ENCODE assay signal across 23 cellular contexts in genomic region chr15:56757884-56758283, GRCh38. TPM values are rescaled to one million over a fixed set of nuclear protein-coding genes. Genes with fewer than 3 reads are reported as not detected.
A peak's percentile ranks its signal among the peaks of the same experiment; 100 is the strongest.
DNase-seq lines count a peak whose midpoint lies in the region; ATAC-seq and TF ChIP-seq lines count a peak whose summit lies in the region.
"Had no signal": no experiment of that assay in that cellular context is flagged by ENCODE, and none has a peak within 500 bp of the region (broad histone marks: within the 10 kb centered on the region; RNA-seq: fewer than 3 reads in every experiment).

No MANE protein-coding gene starts in this region.

- peaks cover 0 to 20% of the 10 kb centered on the region in 2 donors for H3K4me1 ChIP-seq in left lung

- H2AFZ ChIP-seq in SU-DHL-6 (ENCODE audit: low read depth, low read length, severe bottlenecking): peak overlapping the region; percentile 39
- H2AFZ ChIP-seq: PC-9 had no signal

- H3K36me3 ChIP-seq in SU-DHL-6 (ENCODE audit: low read length) (no peaks in the 10 kb centered on the region), left lung (no peaks in the 10 kb centered on the region)
- H3K36me3 ChIP-seq: thoracic aorta had no signal

- no peak overlapping the region for H3K9ac ChIP-seq in SU-DHL-6 (ENCODE audit: low read length)

- peaks cover 60% of the 10 kb centered on the region for H3K4me1 Mint-ChIP-seq in HFFc6 (ENCODE audit: low read depth)

- DNase-seq in HFFc6 (no peak), NOMO-1 (lab: John Stamatoyannopoulos, UW; ENCODE audit: unreplicated experiment in 2 of 2) (peak; percentile 45 to 82), pons (ENCODE audit: low spot score) (peak; percentile 43), left lung (no peak), erythroblast (lab: John Stamatoyannopoulos, UW) (no peak)
- DNase-seq: activated CD4-positive, CD25-positive, alpha-beta regulatory T cell treated with anti-CD3 and anti-CD28 coated beads, Interleukin-2, amount 50 U/mL, for 72 hours; activated CD8-positive, alpha-beta T cell treated with anti-CD3 and anti-CD28 coated beads, Interleukin-2, amount 10 ng/mL, durations not matched to agents 7 days and 5 days; activated naive CD4-positive, alpha-beta T cell; amniotic stem cell; DND-41; GOT3; NCI-H146; NCI-H2171; NCI-H69; nucleus accumbens; PC-9; stimulated activated naive B cell treated with anti-CD40 and anti-IgM and Interleukin-4, amounts not matched to agents 10 μg/mL and 1 μg/mL and 100 μg/mL, for 72 hours had no signal

- H3K27me3 ChIP-seq in SU-DHL-6 (ENCODE audit: low read length) (no peaks in the 10 kb centered on the region), left lung (no peaks in the 10 kb centered on the region)

- ATAC-seq in left lung (no peak), HG03469 (IDR thresholded peaks at IDR 0.05; ENCODE audit: unreplicated experiment) (no peak)
- ATAC-seq: activated CD8-positive, alpha-beta T cell treated with anti-CD3 and anti-CD28 coated beads, Interleukin-2, amount 10 ng/mL, durations not matched to agents 7 days and 5 days; stimulated activated naive B cell treated with anti-CD40 and anti-IgM and Interleukin-4, amounts not matched to agents 10 μg/mL and 1 μg/mL and 100 μg/mL, for 72 hours had no signal

- H3K27me3 Mint-ChIP-seq in HFFc6 (ENCODE audit: insufficient read depth): no peaks in the 10 kb centered on the region
- H3K27me3 Mint-ChIP-seq: stimulated activated naive B cell treated with anti-CD40 and anti-IgM and Interleukin-4, amounts not matched to agents 10 μg/mL and 1 μg/mL and 100 μg/mL, for 72 hours had no signal

- no peaks in the 10 kb centered on the region for H4K20me1 ChIP-seq in SU-DHL-6 (ENCODE audit: low read depth, low read length)

- H3K4me2 ChIP-seq in SU-DHL-6 (ENCODE audit: low read depth, low read length, poor library complexity, severe bottlenecking): no peak overlapping the region
- H3K4me2 ChIP-seq: PC-9 had no signal

- H3K4me3 ChIP-seq in SU-DHL-6 (ENCODE audit: insufficient read depth, low read length, poor library complexity, severe bottlenecking): no peak overlapping the region
- H3K4me3 ChIP-seq in left lung: no peak overlapping the region
- H3K4me3 ChIP-seq: coronary artery, lung, PC-9, smooth muscle cell, thoracic aorta had no signal

- H3F3A ChIP-seq in SU-DHL-6 (ENCODE audit: insufficient read depth): no peaks in the 10 kb centered on the region

- H3K9me3 Mint-ChIP-seq in HFFc6: no peaks in the 10 kb centered on the region
- H3K9me3 Mint-ChIP-seq: stimulated activated naive B cell treated with anti-CD40 and anti-IgM and Interleukin-4, amounts not matched to agents 10 μg/mL and 1 μg/mL and 100 μg/mL, for 72 hours had no signal

- H3K27ac ChIP-seq in SU-DHL-6 (ENCODE audit: low read depth, low read length) (no peak overlapping the region), left lung (no peak overlapping the region)
- H3K27ac ChIP-seq: coronary artery, PC-9, thoracic aorta had no signal

- no peaks in the 10 kb centered on the region for H3K9me2 ChIP-seq in SU-DHL-6 (replicated peaks; ENCODE audit: insufficient read depth, low read length)

- H3K79me2 ChIP-seq in SU-DHL-6 (ENCODE audit: insufficient read depth, low read length): no peaks in the 10 kb centered on the region

- no peaks in the 10 kb centered on the region for H3K9me3 ChIP-seq in SU-DHL-6 (ENCODE audit: insufficient read depth, low read length)
- H3K9me3 ChIP-seq in left lung: no peaks in the 10 kb centered on the region
- H3K9me3 ChIP-seq: thoracic aorta had no signal

- intact Hi-C loops in left lung (cut with DNase I): no loop called here

- H3K27ac Mint-ChIP-seq in HFFc6: peak overlapping the region; percentile 87
- H3K27ac Mint-ChIP-seq: activated CD8-positive, alpha-beta T cell treated with anti-CD3 and anti-CD28 coated beads, Interleukin-2, amount 10 ng/mL, durations not matched to agents 7 days and 5 days; stimulated activated naive B cell treated with anti-CD40 and anti-IgM and Interleukin-4, amounts not matched to agents 10 μg/mL and 1 μg/mL and 100 μg/mL, for 72 hours had no signal

- no peaks in the 10 kb centered on the region for H3K36me3 Mint-ChIP-seq in HFFc6 (ENCODE audit: low read depth)
- H3K36me3 Mint-ChIP-seq: stimulated activated naive B cell treated with anti-CD40 and anti-IgM and Interleukin-4, amounts not matched to agents 10 μg/mL and 1 μg/mL and 100 μg/mL, for 72 hours had no signal

- no peak for TF ChIP-seq POLR2A in erythroblast (IDR thresholded peaks at IDR 0.05; ENCODE audit: low read length)

- TF ChIP-seq CTCF in HFFc6 (IDR thresholded peaks at IDR 0.05) (no peak), SU-DHL-6 (IDR thresholded peaks at IDR 0.05; ENCODE audit: insufficient read depth, low read length, poor library complexity, severe bottlenecking) (no peak), left lung (IDR thresholded peaks at IDR 0.05) (no peak)

- peak overlapping the region; percentile 36 for H3K4me3 Mint-ChIP-seq in HFFc6
- H3K4me3 Mint-ChIP-seq: activated CD8-positive, alpha-beta T cell treated with anti-CD3 and anti-CD28 coated beads, Interleukin-2, amount 10 ng/mL, durations not matched to agents 7 days and 5 days; stimulated activated naive B cell treated with anti-CD40 and anti-IgM and Interleukin-4, amounts not matched to agents 10 μg/mL and 1 μg/mL and 100 μg/mL, for 72 hours had no signal

RNA-seq across cellular contexts. Expression of gene ZNF280D, which starts 24.6 kb away (rescaled TPM):
- 10 to 100 TPM; 21.8 to 29.6 (median 25.5) TPM for total RNA-seq in HFFc6 (2021; fragmentation: NEBNext Ultra II Directional; extraction: Animal tissue kit (Norgen Biotek cat#: 25700))
- 10 to 100 TPM; 34.3 to 37.4 TPM for total RNA-seq in left lung

Comparison
In these comparisons a context has a peak if more than half of its experiments do, and no peak if none do; other contexts are left out.
1. DNase-seq: peak in NOMO-1 (2 of 2) and pons (single experiment); none in HFFc6 (single experiment), left lung (0 of 2) and erythroblast (0 of 2).